9 cellular contexts compared by ENCODE assay signal in genomic region chr4:80266267-80266901, GRCh38. TPM values are rescaled to one million over a fixed set of nuclear protein-coding genes. Genes with fewer than 3 reads are reported as not detected.
A peak's percentile ranks its signal among the peaks of the same experiment; 100 is the strongest.
DNase-seq lines count a peak whose midpoint lies in the region; ATAC-seq and TF ChIP-seq lines count a peak whose summit lies in the region.
"Had no signal": no experiment of that assay in that cellular context is flagged by ENCODE, and none has a peak within 500 bp of the region (broad histone marks: within the 10 kb centered on the region; RNA-seq: fewer than 3 reads in every experiment).

Gene FGF5 (plus strand): TSS chr4:80266664. CDS start chr4:80266825, 161 bp downstream.

- intact Hi-C loops in CD4-positive, alpha-beta T cell (cut with DNase I, micrococcal nuclease) = no loop called here

- H3K9me3 Mint-ChIP-seq in CD4-positive, alpha-beta T cell = no peaks in the 10 kb centered on the region

- peaks cover 38% of the 10 kb centered on the region for H3K4me1 Mint-ChIP-seq in CD4-positive, alpha-beta T cell (ENCODE audit: low read depth)

- H3K27me3 ChIP-seq in CD4-positive, alpha-beta T cell (ENCODE audit: control insufficient read depth, insufficient read depth, low read length) = peaks cover 89% of the 10 kb centered on the region

- no peak within 1 kb of the TSS for H3K27ac ChIP-seq in CD4-positive, alpha-beta T cell (ENCODE audit: low read depth, low read length)

- POLR2A ChIA-PET in CD4-positive, alpha-beta T cell (lab: Charles Lee) = no interaction called here

- CTCF ChIA-PET in CD4-positive, alpha-beta T cell (lab: Charles Lee) = no interaction called here

- H3K27ac Mint-ChIP-seq in CD4-positive, alpha-beta T cell = no peak within 1 kb of the TSS

- TF ChIP-seq CTCF in CD4-positive, alpha-beta T cell (IDR thresholded peaks at IDR 0.05) = no peak
- TF ChIP-seq CTCF in GM20000 (IDR thresholded peaks at IDR 0.05; ENCODE audit: extremely low read depth, missing control alignments) = no peak

- H3K27me3 Mint-ChIP-seq in CD4-positive, alpha-beta T cell = peaks cover 97% of the 10 kb centered on the region

- ATAC-seq in CD4-positive, alpha-beta T cell (ENCODE audit: poor library complexity) = no peak
- ATAC-seq in GM19452 (IDR thresholded peaks at IDR 0.05; ENCODE audit: unreplicated experiment) = no peak

- no peaks in the 10 kb centered on the region for H3K9me3 ChIP-seq in CD4-positive, alpha-beta T cell (ENCODE audit: control insufficient read depth, low read length)

- peak within 1 kb of the TSS; percentile 85 for H3K4me3 Mint-ChIP-seq in CD4-positive, alpha-beta T cell

- DNase-seq in CD4-positive, alpha-beta T cell = no peak
- DNase-seq in GM20000 (ENCODE audit: low spot score) (peak; percentile 20), NCI-H2227 treated with DMSO at 0.1 percent for 48 hours (lab: John Stamatoyannopoulos, UW) (peak; percentile 12), astrocyte of the hippocampus (ENCODE audit: low read depth, low spot score) (peak; percentile 94), skeletal muscle cell (ENCODE audit: low read depth) (peak; percentile 81), NCI-H1048 (lab: John Stamatoyannopoulos, UW) (no peak)

- peak within 1 kb of the TSS; percentile 30 for H3K4me3 ChIP-seq in iPS-11a (ENCODE audit: low read depth, low read length)
- H3K4me3 ChIP-seq in skeletal muscle cell (ENCODE audit: low read depth, low read length) = peak within 1 kb of the TSS; percentile 80

- no peaks in the 10 kb centered on the region for H3K36me3 Mint-ChIP-seq in CD4-positive, alpha-beta T cell (ENCODE audit: low read depth)

RNA-seq across cellular contexts. Expression of gene FGF5, which starts in this region (rescaled TPM):
- total RNA-seq in CD4-positive, alpha-beta T cell = under 1 TPM; 0.05 to 0.06 TPM
- total RNA-seq: NCI-H460 had no signal

Comparison
In these comparisons a context has a peak if more than half of its experiments do, and no peak if none do; other contexts are left out.
1. DNase-seq: peak in GM20000 (single experiment), NCI-H2227 treated with DMSO at 0.1 percent for 48 hours (single experiment), astrocyte of the hippocampus (single experiment) and skeletal muscle cell (single experiment); none in CD4-positive, alpha-beta T cell (0 of 10) and NCI-H1048 (single experiment).